Comparison of ENCODE assay signal across 21 cellular contexts in the genomic region with DNA sequence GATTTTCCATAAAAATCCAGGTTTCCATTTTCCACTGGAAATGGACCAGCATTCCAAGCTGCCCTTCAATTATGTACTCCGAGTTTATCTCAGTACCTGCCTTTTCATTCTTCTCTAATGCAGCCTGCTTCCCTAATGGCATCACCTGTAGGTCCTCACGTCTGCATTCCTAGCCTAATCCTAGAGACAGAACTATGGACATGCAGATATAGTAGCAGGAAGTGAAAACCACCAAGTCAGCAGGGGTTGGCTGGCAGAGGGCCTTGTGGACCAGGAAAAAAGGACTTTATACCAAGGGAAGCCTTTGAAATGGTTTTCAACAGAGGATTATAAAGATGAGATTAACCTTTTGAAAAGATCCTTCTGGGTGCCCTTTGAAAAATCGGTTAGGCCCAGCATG.
DNase-seq lines count a peak whose midpoint lies in the region; ATAC-seq, FAIRE-seq and TF ChIP-seq lines count a peak whose summit lies in the region.
"Had no signal": no experiment of that assay in that cellular context is flagged by ENCODE, and none has a peak within 500 bp of the region (broad histone marks: within the 10 kb centered on the region; RNA-seq: fewer than 3 reads in every experiment).

No MANE protein-coding gene starts in this region.

- H3K4me3 ChIP-seq in left ventricle myocardium inferior = no peak overlapping the region
- no peak overlapping the region for H3K4me3 ChIP-seq in astrocyte (ENCODE audit: insufficient read depth, low read depth, low read length)
- peak overlapping the region; percentile 23 for H3K4me3 ChIP-seq in iPS-20b (ENCODE audit: low read length)
- no peak overlapping the region for H3K4me3 ChIP-seq in small intestine (ENCODE audit: low read depth in 1 of 2, low read length in 2 of 2)

- in situ Hi-C loops in GM13977 (cut with MboI; ENCODE audit: low pct_unique_long_range_greater_than_20kb, low sequenced_read_pairs, unreplicated experiment) = no loop called here

- FAIRE-seq in astrocyte (lab: Jason Lieb, UNC) (no peak), small intestine (lab: Jason Lieb, UNC) (no peak)
- FAIRE-seq: A204.1 had no signal

- H3K9me3 ChIP-seq in left ventricle myocardium inferior (replicated peaks) (no peaks in the 10 kb centered on the region), astrocyte (ENCODE audit: insufficient read depth, low read depth, low read length) (no peaks in the 10 kb centered on the region), iPS-20b (ENCODE audit: insufficient read depth, low read depth, low read length) (no peaks in the 10 kb centered on the region; the same call in 1 of the 2 replicates), small intestine (ENCODE audit: control insufficient read depth, low read depth) (no peaks in the 10 kb centered on the region)
- H3K9me3 ChIP-seq: BE2C, Caco-2 had no signal

- H3K9me3 Mint-ChIP-seq in astrocyte (ENCODE audit: unreplicated experiment) = peaks cover 3% of the 10 kb centered on the region
- H3K9me3 Mint-ChIP-seq in activated naive CD4-positive, alpha-beta T cell treated with anti-CD3 and anti-CD28 coated beads, Interleukin-2, amount 50 U/mL, for 72 hours = no peaks in the 10 kb centered on the region

- intact Hi-C loops in left ventricle myocardium inferior (cut with micrococcal nuclease) (no loop called here), cardiac septum (cut with DNase I) (no loop called here)

- TF ChIP-seq CTCF in left ventricle myocardium inferior (IDR thresholded peaks at IDR 0.05; ENCODE audit: borderline replicate concordance) = no peak
- TF ChIP-seq CTCF in astrocyte (IDR thresholded peaks at IDR 0.05; ENCODE audit: insufficient read depth, low read depth, low read length) = no peak
- no peak for TF ChIP-seq CTCF in GM13977 (IDR thresholded peaks at IDR 0.05; ENCODE audit: extremely low read depth, insufficient read depth, missing control alignments)

- H3K27me3 ChIP-seq in left ventricle myocardium inferior (ENCODE audit: low read depth) = no peaks in the 10 kb centered on the region
- no peaks in the 10 kb centered on the region for H3K27me3 ChIP-seq in astrocyte (ENCODE audit: insufficient read depth, low read length)
- peaks cover 16% of the 10 kb centered on the region; the same call in 1 of the 2 replicates for H3K27me3 ChIP-seq in iPS-20b (ENCODE audit: insufficient read depth, low read length)
- H3K27me3 ChIP-seq in small intestine (ENCODE audit: control insufficient read depth in 2 of 2, insufficient read depth in 2 of 2, low read length in 2 of 2) = no peaks in the 10 kb centered on the region
- H3K27me3 ChIP-seq: BE2C had no signal

- H3K36me3 ChIP-seq in left ventricle myocardium inferior (no peaks in the 10 kb centered on the region), astrocyte (ENCODE audit: insufficient read depth, low read length) (no peaks in the 10 kb centered on the region), iPS-20b (ENCODE audit: insufficient read depth, low read depth, low read length) (no peaks in the 10 kb centered on the region), small intestine (ENCODE audit: control insufficient read depth in 2 of 2, insufficient read depth in 2 of 2, low read length in 2 of 2) (no peaks in the 10 kb centered on the region)
- H3K36me3 ChIP-seq: BE2C had no signal

- ATAC-seq in activated naive CD4-positive, alpha-beta T cell treated with anti-CD3 and anti-CD28 coated beads, Interleukin-2, amount 50 U/mL, for 72 hours = no peak
- ATAC-seq in GM18519 (IDR thresholded peaks at IDR 0.05; ENCODE audit: low FRiP score, unreplicated experiment) = no peak

- no peaks in the 10 kb centered on the region for H3K79me2 ChIP-seq in astrocyte (ENCODE audit: insufficient read depth, low read length)

- no peak overlapping the region for H3K4me2 ChIP-seq in astrocyte (ENCODE audit: low read length)

- peaks cover 6% of the 10 kb centered on the region for H3K4me1 Mint-ChIP-seq in astrocyte (ENCODE audit: low read depth, unreplicated experiment)

- H3K36me3 Mint-ChIP-seq in astrocyte (ENCODE audit: low read depth, unreplicated experiment) = no peaks in the 10 kb centered on the region
- peaks cover 0 to 8% of the 10 kb centered on the region in 2 donors for H3K36me3 Mint-ChIP-seq in activated naive CD4-positive, alpha-beta T cell treated with anti-CD3 and anti-CD28 coated beads, Interleukin-2, amount 50 U/mL, for 72 hours

- DNase-seq in left ventricle myocardium inferior (no peak), cardiac septum (ENCODE audit: low spot score) (no peak), astrocyte (ENCODE audit: low read depth) (no peak), small intestine (peak; percentile 52), GM13977 (ENCODE audit: low spot score) (no peak)
- no peak for DNase-seq in activated naive CD4-positive, alpha-beta T cell treated with anti-CD3 and anti-CD28 coated beads, Interleukin-2, amount 50 U/mL, for 72 hours (ENCODE audit: low spot score in 2 of 2)
- DNase-seq: BE2C; Caco-2; CD4-positive, CD25-positive, alpha-beta regulatory T cell; GDM1; HFFc6; KG1; NCI-H1417; NCI-H187 treated with DMSO at 0.1 percent for 48 hours; NCI-H2227 treated with DMSO at 0.1 percent for 48 hours; NCI-H510A treated with DMSO at 0.1 percent for 48 hours; NCI-H774; OCI-M1 had no signal

- peak overlapping the region; percentile 83 for H3K27ac Mint-ChIP-seq in astrocyte (ENCODE audit: unreplicated experiment)
- H3K27ac Mint-ChIP-seq in activated naive CD4-positive, alpha-beta T cell treated with anti-CD3 and anti-CD28 coated beads, Interleukin-2, amount 50 U/mL, for 72 hours = no peak overlapping the region
- H3K27ac Mint-ChIP-seq: CD4-positive, CD25-positive, alpha-beta regulatory T cell; HFFc6 had no signal

- H3K4me3 Mint-ChIP-seq in astrocyte (ENCODE audit: unreplicated experiment) = no peak overlapping the region
- H3K4me3 Mint-ChIP-seq: CD4-positive, CD25-positive, alpha-beta regulatory T cell; HFFc6 had no signal

- H3K9ac ChIP-seq in astrocyte (ENCODE audit: low read length) (no peak overlapping the region), iPS-20b (ENCODE audit: low read depth, low read length) (no peak overlapping the region)

- no peaks in the 10 kb centered on the region for H4K20me1 ChIP-seq in astrocyte (ENCODE audit: insufficient read depth, low read length)

- WGBS in small intestine, 3 donors = 12 to 46% (median 24%) methylated on average over 3 of the region's 3 CpGs

- no peak overlapping the region for H2AFZ ChIP-seq in astrocyte (ENCODE audit: low read depth, low read length)

- H3K27ac ChIP-seq in left ventricle myocardium inferior (replicated peaks) (peak overlapping the region; percentile 54), astrocyte (ENCODE audit: low read depth, low read length) (no peak overlapping the region), iPS-20b (ENCODE audit: low read length) (no peak overlapping the region), small intestine (ENCODE audit: low read depth in 1 of 2, low read length in 1 of 2) (no peak overlapping the region)

- H3K27me3 Mint-ChIP-seq in astrocyte (ENCODE audit: low read depth, unreplicated experiment) = no peaks in the 10 kb centered on the region
- H3K27me3 Mint-ChIP-seq: CD4-positive, CD25-positive, alpha-beta regulatory T cell had no signal

- H3K4me1 ChIP-seq in left ventricle myocardium inferior (peaks cover 39% of the 10 kb centered on the region), astrocyte (ENCODE audit: insufficient read depth, low read length) (no peaks in the 10 kb centered on the region), iPS-20b (ENCODE audit: insufficient read depth, low read length) (peaks cover 25% of the 10 kb centered on the region), small intestine (ENCODE audit: control insufficient read depth in 2 of 2, insufficient read depth in 1 of 2, low read depth in 1 of 2, low read length in 1 of 2) (no peaks in the 10 kb centered on the region)
- H3K4me1 ChIP-seq: BE2C, Caco-2 had no signal
